Comparison of ENCODE assay signal across 7 cellular contexts in genomic region chr4:82898322-82899243, GRCh38. TPM values are rescaled to one million over a fixed set of nuclear protein-coding genes. Genes with fewer than 3 reads are reported as not detected.
DNase-seq lines count a peak whose midpoint lies in the region; ATAC-seq, FAIRE-seq and TF ChIP-seq lines count a peak whose summit lies in the region.

No MANE protein-coding gene starts in this region.

- no peak for TF ChIP-seq RAD21 in K562 (CRISPR knock-in tag; conservative IDR thresholded peaks at IDR 0.05 in 1 of 2, IDR thresholded peaks at IDR 0.05 in 1 of 2)

- WGBS in K562 (ENCODE audit: insufficient coverage, low coverage, missing lambda C conversion rate): 0% methylated on average over 7 of the region's 7 CpGs
- 24 to 28% methylated on average over 7 of the region's 7 CpGs for WGBS in lower leg skin, 2 donors
- 25 to 33% methylated on average over 7 of the region's 7 CpGs for WGBS in aorta, 2 donors

- H3K9me1 ChIP-seq in K562 (ENCODE audit: control insufficient read depth, insufficient read depth, low read length): no peaks in the 10 kb centered on the region

- TF ChIP-seq EP300 in K562 (IDR thresholded peaks at IDR 0.05; ENCODE audit: low read length): no peak

- H2AFZ ChIP-seq in KMS-11 (ENCODE audit: low read depth): no peak overlapping the region
- no peak overlapping the region for H2AFZ ChIP-seq in K562 (ENCODE audit: low read depth, low read length)

- H3K9ac ChIP-seq in ES-I3 (ENCODE audit: low read depth, low read length) (peak overlapping the region; percentile 81; the same call in 1 of the 2 replicates), KMS-11 (peak overlapping the region; percentile 81; the same call in 1 of the 2 replicates), K562 (ENCODE audit: insufficient read depth in 1 of 2, low read depth in 2 of 2, low read length in 2 of 2) (peak overlapping the region in 1 of 2 experiments; percentile 99; a peak in 3 of 4 replicates)

- H3K4me3 ChIP-seq in KMS-11 (IDR thresholded peaks at IDR 0.05; ENCODE audit: insufficient read depth, low read depth, low read length) (no peak overlapping the region), K562 (peak overlapping the region; percentile 75), lower leg skin (ENCODE audit: low read depth, poor library complexity, severe bottlenecking) (peak overlapping the region; percentile 82), aorta (ENCODE audit: low read length in 2 of 2) (peak overlapping the region; percentile 90 to 91)

- in situ Hi-C loops in K562 (cut with MboI): no loop called here

- H3K9me3 ChIP-seq in ES-I3 (ENCODE audit: control insufficient read depth, insufficient read depth, low read length) (no peaks in the 10 kb centered on the region), K562 (replicated peaks; ENCODE audit: control insufficient read depth, insufficient read depth, low read depth, low read length) (no peaks in the 10 kb centered on the region), aorta (ENCODE audit: control insufficient read depth, low read length) (no peaks in the 10 kb centered on the region)

- TF ChIP-seq CTCF in KMS-11 (conservative IDR thresholded peaks at IDR 0.05; ENCODE audit: low read depth, low read length): peak; percentile 59
- peak in 2 of 3 experiments; percentile 11 to 62; a peak in 3 of 6 replicates for TF ChIP-seq CTCF in K562 (IDR thresholded peaks at IDR 0.05 in 2 of 3, conservative IDR thresholded peaks at IDR 0.05 in 1 of 3; ENCODE audit: insufficient read depth in 2 of 3, low read depth in 1 of 3, low read length in 3 of 3)
- TF ChIP-seq CTCF in lower leg skin (IDR thresholded peaks at IDR 0.05): no peak

- 0 out of 2 replicates have a peak, but pooled peaks cover 15% of the 10 kb centered on the region for H4K20me1 ChIP-seq in KMS-11 (ENCODE audit: insufficient read depth)
- H4K20me1 ChIP-seq in K562 (replicated peaks; ENCODE audit: control insufficient read depth, insufficient read depth, low read length): peaks cover 7% of the 10 kb centered on the region; the same call in 1 of the 2 replicates

- CTCF ChIA-PET in K562 (lab: Yijun Ruan, JAX; ENCODE audit: low intra/inter-chr PET ratio): no interaction called here

- DNase-seq in K562 (ENCODE audit: extremely low read depth in 1 of 4, low spot score in 3 of 4) (peak in 1 of 4 experiments; percentile 42), lower leg skin (ENCODE audit: low spot score in 2 of 2) (no peak), aorta (peak in 1 of 2 donors; percentile 52), NCI-H446 treated with DMSO at 0.1 percent for 48 hours (lab: John Stamatoyannopoulos, UW) (no peak)

- intact Hi-C loops in K562 (cut with micrococcal nuclease) (no loop called here), lower leg skin (cut with DNase I; ENCODE audit: low total_unique reads) (no loop called here), aorta (cut with DNase I) (loop anchor here (10.0 kb wide), 2 partner anchors 116 to 524 kb away; partner anchors contain the start of genes HNRNPD (in 1 of the 2) and LIN54 (in 1 of the 2))

- H3K27me3 ChIP-seq in KMS-11 (ENCODE audit: insufficient read depth, low read depth) (no peaks in the 10 kb centered on the region), K562 (ENCODE audit: control insufficient read depth in 2 of 2, insufficient read depth in 2 of 2, low read length in 2 of 2) (no peaks in the 10 kb centered on the region), aorta (ENCODE audit: control insufficient read depth in 1 of 2, insufficient read depth in 2 of 2, low read length in 1 of 2) (no peaks in the 10 kb centered on the region)

- POLR2A ChIA-PET in K562 (lab: Yijun Ruan, JAX): interaction anchor here (0.9 to 3.1 kb wide), 6 partner anchors 8 to 137 kb away, joined by 3 to 39 read pairs (median 9); partner anchors contain the start of genes COPS4, LIN54 and SEC31A

- H3K79me2 ChIP-seq in KMS-11 (ENCODE audit: insufficient read depth, low read depth) (peaks cover 52% of the 10 kb centered on the region), K562 (ENCODE audit: control insufficient read depth, insufficient read depth, low read length) (peaks cover 85% of the 10 kb centered on the region)

- no peak for ATAC-seq in K562
- no peak for ATAC-seq in aorta (ENCODE audit: low FRiP score)
- ATAC-seq in HG03442 (IDR thresholded peaks at IDR 0.05; ENCODE audit: unreplicated experiment): no peak

- H3K27ac ChIP-seq in KMS-11 (0 out of 2 replicates have a peak overlapping the region, but pooled peaks have one; percentile 86), K562 (ENCODE audit: extremely low read depth, low read depth, low read length) (peak overlapping the region; percentile 100), aorta (ENCODE audit: low read depth in 1 of 2, low read length in 2 of 2) (peak overlapping the region; percentile 6 to 82)

- H3K4me2 ChIP-seq in KMS-11: peak overlapping the region; percentile 79
- H3K4me2 ChIP-seq in K562 (ENCODE audit: insufficient read depth, low read length): peak overlapping the region; percentile 100

- H3K36me3 ChIP-seq in ES-I3 (ENCODE audit: insufficient read depth, low read length) (peaks cover 17% of the 10 kb centered on the region), KMS-11 (ENCODE audit: insufficient read depth) (peaks cover 10% of the 10 kb centered on the region; the same call in 1 of the 2 replicates), K562 (ENCODE audit: control insufficient read depth, insufficient read depth, low read length) (peaks cover 55% of the 10 kb centered on the region), aorta (ENCODE audit: control insufficient read depth in 1 of 2, insufficient read depth in 2 of 2, low read length in 1 of 2) (peaks cover 0 to 3% of the 10 kb centered on the region in 2 donors)

- TF ChIP-seq POLR2A in K562 (conservative IDR thresholded peaks at IDR 0.05): no peak
- TF ChIP-seq POLR2A in lower leg skin (IDR thresholded peaks at IDR 0.05): no peak

- no peaks in the 10 kb centered on the region for H3K4me1 ChIP-seq in ES-I3 (ENCODE audit: insufficient read depth, low read length)
- peaks cover 54% of the 10 kb centered on the region for H3K4me1 ChIP-seq in KMS-11 (ENCODE audit: low read depth, poor library complexity, severe bottlenecking)
- peaks cover 5 to 7% of the 10 kb centered on the region in 2 experiments for H3K4me1 ChIP-seq in K562 (replicated peaks in 1 of 2; ENCODE audit: control insufficient read depth in 2 of 2, insufficient read depth in 2 of 2, low read length in 2 of 2)
- H3K4me1 ChIP-seq in aorta (ENCODE audit: control insufficient read depth in 1 of 2, insufficient read depth in 2 of 2, low read length in 2 of 2): peaks cover 0 to 3% of the 10 kb centered on the region in 2 donors

- BruUV-seq in K562 (replicated peaks; lab: Mats Ljungman, UMichigan): no TSS peak

- no peak for FAIRE-seq in K562 (lab: Jason Lieb, UNC)

TF ChIP-seq in K562, 482 proteins besides CTCF, POLR2A, EP300 and RAD21 (continues in another document):
- TF ChIP-seq E2F5 (CRISPR knock-in tag; IDR thresholded peaks at IDR 0.05): no peak
- no peak for TF ChIP-seq EWSR1 (IDR thresholded peaks at IDR 0.05; ENCODE audit: borderline replicate concordance, low read depth, partially characterized antibody)

RNA-seq across cellular contexts. Expression of gene THAP9, which starts 2.0 kb away (rescaled TPM):
- total RNA-seq in K562 (2011; cell fraction: chromatin; rRNA removed; ENCODE audit: low replicate concordance): 6.4 and 16.1 TPM in 2 replicates
- total RNA-seq in K562 (2011; cell fraction: nucleolus; rRNA removed): 6.0 and 6.2 TPM in 2 replicates
- 3.9 and 6.7 TPM in 2 replicates for total RNA-seq in K562 (2011; cell fraction: nucleoplasm; rRNA removed)
- total RNA-seq in K562 (2014; rRNA removed): 3.4 and 4.7 TPM in 2 replicates
- 5.8 and 6.6 TPM in 2 replicates for total RNA-seq in K562 (2014; rRNA removed; fragmentation: Illumina TruSeq; extraction: Trizol)
- 5.8 and 7.0 TPM in 2 replicates for total RNA-seq in K562 (2015; rRNA removed; fragmentation: Illumina TruSeq; extraction: Trizol)
- total RNA-seq in K562 (2021): 4.5 and 5.4 TPM in 2 replicates
- polyA plus RNA-seq in K562 (2011; rRNA removed): 6.0 and 6.9 TPM in 2 replicates
- polyA plus RNA-seq in K562 (2011; cell fraction: cytosol; rRNA removed): 1.1 and 1.6 TPM in 2 replicates
- 6.2 and 6.5 TPM in 2 replicates for polyA plus RNA-seq in K562 (2011; cell fraction: nucleus; rRNA removed)
- polyA plus RNA-seq in K562 (2012): 2.8 and 4.0 TPM in 2 replicates
- 3.7 and 3.8 TPM in 2 replicates for polyA plus RNA-seq in K562 (2014; fragmentation: Illumina TruSeq; extraction: Trizol)
- polyA plus RNA-seq in K562 (2014; fragmentation: Nextera tagmentation; extraction: Ambion mirVana): 1 to 10 TPM; 4.8 to 5.6 TPM
- polyA plus RNA-seq in K562 (2014; rRNA removed): 3.4 and 5.4 TPM in 2 replicates
- 9.3 and 10.3 TPM in 2 replicates for polyA minus RNA-seq in K562 (2011; rRNA and poly(A)+ RNA removed)
- polyA minus RNA-seq in K562 (2011; cell fraction: cytosol; rRNA and poly(A)+ RNA removed): 2.6 and 5.6 TPM in 2 replicates
- polyA minus RNA-seq in K562 (2011; cell fraction: nucleus; rRNA and poly(A)+ RNA removed): 4.8 and 9.4 TPM in 2 replicates
- 1 to 10 TPM; 3.2 to 3.8 (median 3.5) TPM for total RNA-seq in lower leg skin
- total RNA-seq in aorta: 1 to 10 TPM; 2.6 to 6.5 TPM
- 1 to 10 TPM; 1.6 to 2.6 TPM for polyA plus RNA-seq in aorta

RNA-seq across cellular contexts. Expression of gene SEC31A, which starts 7.6 kb away (rescaled TPM):
- total RNA-seq in K562 (2011; cell fraction: chromatin; rRNA removed; ENCODE audit: low replicate concordance): 324 and 746 TPM in 2 replicates
- 168 and 207 TPM in 2 replicates for total RNA-seq in K562 (2011; cell fraction: nucleolus; rRNA removed)
- 327 and 417 TPM in 2 replicates for total RNA-seq in K562 (2011; cell fraction: nucleoplasm; rRNA removed)
- 78.9 and 96.2 TPM in 2 replicates for total RNA-seq in K562 (2014; rRNA removed)
- 177 and 187 TPM in 2 replicates for total RNA-seq in K562 (2014; rRNA removed; fragmentation: Illumina TruSeq; extraction: Trizol)
- total RNA-seq in K562 (2015; rRNA removed; fragmentation: Illumina TruSeq; extraction: Trizol): 176 and 190 TPM in 2 replicates
- 173 and 174 TPM in 2 replicates for total RNA-seq in K562 (2021)
- polyA plus RNA-seq in K562 (2011; rRNA removed): 224 and 255 TPM in 2 replicates
- 176 and 205 TPM in 2 replicates for polyA plus RNA-seq in K562 (2011; cell fraction: cytosol; rRNA removed)
- polyA plus RNA-seq in K562 (2011; cell fraction: nucleus; rRNA removed): 129 and 192 TPM in 2 replicates
- 136 and 141 TPM in 2 replicates for polyA plus RNA-seq in K562 (2012)
- 186 and 241 TPM in 2 replicates for polyA plus RNA-seq in K562 (2014; fragmentation: Illumina TruSeq; extraction: Trizol)
- 100 to 1,000 TPM; 106 to 142 TPM for polyA plus RNA-seq in K562 (2014; fragmentation: Nextera tagmentation; extraction: Ambion mirVana)
- 117 and 131 TPM in 2 replicates for polyA plus RNA-seq in K562 (2014; rRNA removed)
- 343 and 404 TPM in 2 replicates for polyA minus RNA-seq in K562 (2011; rRNA and poly(A)+ RNA removed)
- 116 and 145 TPM in 2 replicates for polyA minus RNA-seq in K562 (2011; cell fraction: cytosol; rRNA and poly(A)+ RNA removed)
- 131 and 236 TPM in 2 replicates for polyA minus RNA-seq in K562 (2011; cell fraction: nucleus; rRNA and poly(A)+ RNA removed)
- total RNA-seq in lower leg skin: 100 to 1,000 TPM; 100 to 166 (median 118) TPM
- 100 to 1,000 TPM; 297 to 338 TPM for total RNA-seq in aorta
- polyA plus RNA-seq in aorta: 100 to 1,000 TPM; 100 to 165 TPM

Comparison
In these comparisons a context has a peak if more than half of its experiments do, and no peak if none do; other contexts are left out.
1. H3K27ac ChIP-seq: peak in every context shown above with its lines; median percentile 100 in K562; 86 in KMS-11; 44 in aorta.
2. CTCF ChIP-seq: peak in KMS-11 (single experiment) and K562 (2 of 3); none in lower leg skin (0 of 3).
3. intact Hi-C loops: an anchor here in aorta (10.0 kb wide); none called in K562 and lower leg skin.